12 cellular contexts compared by ENCODE assay signal in the genomic region with DNA sequence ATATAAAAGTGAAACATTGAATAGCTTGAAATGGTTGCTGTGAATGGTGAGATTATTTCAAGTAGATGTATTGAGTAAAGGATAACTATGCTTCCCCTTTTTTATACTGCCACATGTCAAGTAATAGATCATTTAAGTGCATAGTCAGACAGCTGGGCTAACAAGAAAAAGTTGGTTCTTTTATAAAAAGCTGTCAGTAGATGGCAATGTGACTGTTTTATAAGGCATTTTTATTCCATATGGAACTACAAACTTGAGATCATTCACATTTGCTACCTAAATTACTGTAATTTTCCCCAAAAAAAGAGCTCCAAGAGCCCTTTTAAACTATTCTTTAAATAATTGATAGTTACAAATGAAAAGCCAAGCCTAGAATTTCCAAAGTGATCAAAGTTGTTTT.
DNase-seq lines count a peak whose midpoint lies in the region; ATAC-seq lines count a peak whose summit lies in the region.
"Had no signal": no experiment of that assay in that cellular context is flagged by ENCODE, and none has a peak within 500 bp of the region (broad histone marks: within the 10 kb centered on the region; RNA-seq: fewer than 3 reads in every experiment).

No MANE protein-coding gene starts in this region.

- ATAC-seq in GM19395 (IDR thresholded peaks at IDR 0.05; ENCODE audit: unreplicated experiment): no peak
- ATAC-seq: stimulated activated naive CD8-positive, alpha-beta T cell treated with anti-CD3 and anti-CD28 coated beads, Interleukin-15, Interleukin-2, amounts not matched to agents 100 U/mL and 50 U/mL, for 24 hours had no signal

- peak; percentile 47 for DNase-seq in DMS53 (lab: John Stamatoyannopoulos, UW)
- DNase-seq in Kasumi-1 (lab: John Stamatoyannopoulos, UW): peak; percentile 75 to 77
- peak; percentile 9 for DNase-seq in RPMI8226
- peak; percentile 25 for DNase-seq in kidney glomerular epithelial cell (lab: John Stamatoyannopoulos, UW)
- DNase-seq in NK-92 (lab: John Stamatoyannopoulos, UW; ENCODE audit: unreplicated experiment): no peak
- DNase-seq in middle frontal gyrus (ENCODE audit: extremely low spot score, low spot score): no peak
- no peak for DNase-seq in NCI-H1417 treated with DMSO at 0.1 percent for 48 hours (lab: John Stamatoyannopoulos, UW)
- DNase-seq: activated CD4-positive, alpha-beta T cell treated with anti-CD3 and anti-CD28 coated beads, Interleukin-2, amount 50 U/mL, for 4 hours; DMS79; Right ventricle myocardium superior; stimulated activated naive CD8-positive, alpha-beta T cell treated with anti-CD3 and anti-CD28 coated beads, Interleukin-15, Interleukin-2, amounts not matched to agents 100 U/mL and 50 U/mL, for 24 hours had no signal

Comparison
In these comparisons a context has a peak if more than half of its experiments do, and no peak if none do; other contexts are left out.
1. DNase-seq: peak in DMS53 (single experiment), Kasumi-1 (2 of 2), RPMI8226 (single experiment) and kidney glomerular epithelial cell (single experiment); none in NK-92 (single experiment), middle frontal gyrus (single experiment) and NCI-H1417 treated with DMSO at 0.1 percent for 48 hours (single experiment).